ENCODE assay signal across 1 cellular context in genomic region chr1:197781998-197782718, GRCh38.
A peak's percentile ranks its signal among the peaks of the same experiment; 100 is the strongest.
TF ChIP-seq lines count a peak whose summit lies in the region.

No MANE protein-coding gene starts in this region.

TF ChIP-seq in K562, 482 proteins besides CTCF, POLR2A, EP300 and RAD21 (continued from another document):
- TF ChIP-seq CC2D1A (IDR thresholded peaks at IDR 0.05), result no peak
- TF ChIP-seq CGGBP1 (CRISPR knock-in tag; IDR thresholded peaks at IDR 0.05), result no peak
- TF ChIP-seq CHAMP1 (IDR thresholded peaks at IDR 0.05), result 0 out of 2 replicates have a peak, but pooled peaks have one; percentile 40
- TF ChIP-seq GTF2A2 (tag; IDR thresholded peaks at IDR 0.05), result no peak
- peak; percentile 68; the same call in 1 of the 2 replicates for TF ChIP-seq TEAD4 (IDR thresholded peaks at IDR 0.05; ENCODE audit: low read length)
- no peak for TF ChIP-seq TEAD4 (CRISPR knock-in tag; IDR thresholded peaks at IDR 0.05; ENCODE audit: borderline replicate concordance)
- TF ChIP-seq KLF6 (CRISPR knock-in tag; IDR thresholded peaks at IDR 0.05; ENCODE audit: borderline replicate concordance), result no peak
- no peak for TF ChIP-seq GTF2E2 (tag; IDR thresholded peaks at IDR 0.05)
- TF ChIP-seq GATA2 (CRISPR knock-in tag; IDR thresholded peaks at IDR 0.05), result peak; percentile 71
- TF ChIP-seq NFATC3 (IDR thresholded peaks at IDR 0.05), result no peak
- TF ChIP-seq XRCC3 (IDR thresholded peaks at IDR 0.05), result no peak
- peak; percentile 77; the same call in 1 of the 2 replicates for TF ChIP-seq SMARCE1 (IDR thresholded peaks at IDR 0.05)
- TF ChIP-seq DNMT1 (IDR thresholded peaks at IDR 0.05), result no peak
- no peak for TF ChIP-seq PTTG1 (tag; IDR thresholded peaks at IDR 0.05; ENCODE audit: low read depth)
- TF ChIP-seq ESRRB (CRISPR knock-in tag; IDR thresholded peaks at IDR 0.05; ENCODE audit: borderline replicate concordance), result no peak
- no peak for TF ChIP-seq CCAR2 (IDR thresholded peaks at IDR 0.05; ENCODE audit: low read depth, low read length)
- no peak for TF ChIP-seq SREBF2 (CRISPR knock-in tag; IDR thresholded peaks at IDR 0.05)
- TF ChIP-seq GABPB1 (CRISPR knock-in tag; IDR thresholded peaks at IDR 0.05), result no peak
- TF ChIP-seq KDM5B (IDR thresholded peaks at IDR 0.05; ENCODE audit: insufficient replicate concordance, low read depth, low read length), result no peak
- no peak for TF ChIP-seq HES1 (IDR thresholded peaks at IDR 0.05; ENCODE audit: low read depth)
- TF ChIP-seq TAL1 (IDR thresholded peaks at IDR 0.05), result peak; percentile 54
